Comparison of ENCODE assay signal across 13 cellular contexts in genomic region chr2:236236559-236237450, GRCh38. TPM values are rescaled to one million over a fixed set of nuclear protein-coding genes. Genes with fewer than 3 reads are reported as not detected.
DNase-seq lines count a peak whose midpoint lies in the region; ATAC-seq and TF ChIP-seq lines count a peak whose summit lies in the region.
"Had no signal": no experiment of that assay in that cellular context is flagged by ENCODE, and none has a peak within 500 bp of the region (broad histone marks: within the 10 kb centered on the region; RNA-seq: fewer than 3 reads in every experiment).

No MANE protein-coding gene starts in this region.

- no peaks in the 10 kb centered on the region for H3K36me3 Mint-ChIP-seq in activated naive CD8-positive, alpha-beta T cell
- no peaks in the 10 kb centered on the region for H3K36me3 Mint-ChIP-seq in activated naive CD8-positive, alpha-beta T cell treated with anti-CD3 and anti-CD28 coated beads for 36 hours
- H3K36me3 Mint-ChIP-seq in activated T-helper 17 cell treated with anti-CD3 and anti-CD28 coated beads, Interleukin-2, amount 50 U/mL, for 72 hours (ENCODE audit: low read depth), result no peaks in the 10 kb centered on the region

- peaks cover 25% of the 10 kb centered on the region for H3K27me3 Mint-ChIP-seq in activated naive CD8-positive, alpha-beta T cell
- H3K27me3 Mint-ChIP-seq in activated naive CD8-positive, alpha-beta T cell treated with anti-CD3 and anti-CD28 coated beads for 36 hours, result peaks cover 70% of the 10 kb centered on the region
- H3K27me3 Mint-ChIP-seq in activated T-helper 17 cell treated with anti-CD3 and anti-CD28 coated beads, Interleukin-2, amount 50 U/mL, for 72 hours, result peaks cover 40% of the 10 kb centered on the region

- H3K4me1 ChIP-seq in ectodermal cell (ENCODE audit: control insufficient read depth, insufficient read depth, low read length) (peaks cover 13% of the 10 kb centered on the region), mesodermal cell (ENCODE audit: control insufficient read depth, insufficient read depth, low read length, poor library complexity, severe bottlenecking) (peaks cover 14% of the 10 kb centered on the region), tibial artery (peaks cover 0 to 24% (median 11%) of the 10 kb centered on the region in 4 donors)

- H3K27ac Mint-ChIP-seq in activated naive CD8-positive, alpha-beta T cell, result no peak overlapping the region
- H3K27ac Mint-ChIP-seq in activated naive CD8-positive, alpha-beta T cell treated with anti-CD3 and anti-CD28 coated beads for 36 hours, result no peak overlapping the region
- no peak overlapping the region for H3K27ac Mint-ChIP-seq in activated T-helper 17 cell treated with anti-CD3 and anti-CD28 coated beads, Interleukin-2, amount 50 U/mL, for 72 hours

- no peak for TF ChIP-seq CTCF in tibial artery (IDR thresholded peaks at IDR 0.05)

- H3K27me3 ChIP-seq in ectodermal cell (ENCODE audit: control insufficient read depth, insufficient read depth, low read length, poor library complexity, severe bottlenecking), result peaks cover 43% of the 10 kb centered on the region
- peaks cover 0 to 33% of the 10 kb centered on the region in 2 donors for H3K27me3 ChIP-seq in tibial artery
- H3K27me3 ChIP-seq: ovary had no signal

- H3K27ac ChIP-seq in ectodermal cell (ENCODE audit: insufficient read depth, low read depth, low read length, poor library complexity, severe bottlenecking) (no peak overlapping the region), mesodermal cell (ENCODE audit: low read depth, low read length, severe bottlenecking) (no peak overlapping the region), tibial artery (no peak overlapping the region)
- H3K27ac ChIP-seq: left lung, ovary had no signal

- peak overlapping the region; percentile 17 for H3K4me3 Mint-ChIP-seq in activated naive CD8-positive, alpha-beta T cell
- no peak overlapping the region for H3K4me3 Mint-ChIP-seq in activated naive CD8-positive, alpha-beta T cell treated with anti-CD3 and anti-CD28 coated beads for 36 hours
- H3K4me3 Mint-ChIP-seq in activated T-helper 17 cell treated with anti-CD3 and anti-CD28 coated beads, Interleukin-2, amount 50 U/mL, for 72 hours, result no peak overlapping the region

- H3K4me3 ChIP-seq in ectodermal cell (ENCODE audit: insufficient read depth, low read depth, low read length) (peak overlapping the region; percentile 22), mesodermal cell (ENCODE audit: extremely low read depth, insufficient read depth, low read length, poor library complexity, severe bottlenecking) (peak overlapping the region; percentile 26), tibial artery (peak overlapping the region; percentile 42 to 52)
- H3K4me3 ChIP-seq: left lung, ovary had no signal

- H3K9me3 Mint-ChIP-seq in activated naive CD8-positive, alpha-beta T cell (ENCODE audit: low read depth), result peaks cover 11% of the 10 kb centered on the region
- H3K9me3 Mint-ChIP-seq in activated naive CD8-positive, alpha-beta T cell treated with anti-CD3 and anti-CD28 coated beads for 36 hours, result peaks cover 8% of the 10 kb centered on the region
- peaks cover 7% of the 10 kb centered on the region for H3K9me3 Mint-ChIP-seq in activated T-helper 17 cell treated with anti-CD3 and anti-CD28 coated beads, Interleukin-2, amount 50 U/mL, for 72 hours

- 2% methylated on average over 73 of the region's 73 CpGs for WGBS in ectodermal cell, 2 experiments
- WGBS in mesodermal cell (ENCODE audit: insufficient coverage in 2 of 2), 2 experiments, result 4% methylated on average over 25 to 34 of the region's 73 CpGs

- no peaks in the 10 kb centered on the region for H3K9me3 ChIP-seq in ectodermal cell (ENCODE audit: control insufficient read depth, low read length)
- peaks cover 6% of the 10 kb centered on the region for H3K9me3 ChIP-seq in mesodermal cell (ENCODE audit: control insufficient read depth, low read length)
- H3K9me3 ChIP-seq in tibial artery, result peaks cover 0 to 15% (median 8%) of the 10 kb centered on the region in 3 donors

- intact Hi-C loops in tibial artery (cut with DNase I; ENCODE audit: low total_unique reads), result no loop called here
- intact Hi-C loops in posterior cingulate gyrus (cut with DNase I), result no loop called here

- H3K4me1 Mint-ChIP-seq in activated naive CD8-positive, alpha-beta T cell (ENCODE audit: low read depth), result peaks cover 8% of the 10 kb centered on the region
- H3K4me1 Mint-ChIP-seq in activated naive CD8-positive, alpha-beta T cell treated with anti-CD3 and anti-CD28 coated beads for 36 hours, result peaks cover 3% of the 10 kb centered on the region
- no peaks in the 10 kb centered on the region for H3K4me1 Mint-ChIP-seq in activated T-helper 17 cell treated with anti-CD3 and anti-CD28 coated beads, Interleukin-2, amount 50 U/mL, for 72 hours

- no peaks in the 10 kb centered on the region for H3K36me3 ChIP-seq in ectodermal cell (ENCODE audit: control insufficient read depth, insufficient read depth, low read length)
- H3K36me3 ChIP-seq in mesodermal cell (ENCODE audit: control insufficient read depth, insufficient read depth, low read length), result no peaks in the 10 kb centered on the region
- H3K36me3 ChIP-seq in tibial artery, result no peaks in the 10 kb centered on the region
- H3K36me3 ChIP-seq: left lung, ovary had no signal

- no peak for ATAC-seq in HG03565 (IDR thresholded peaks at IDR 0.05; ENCODE audit: unreplicated experiment)
- ATAC-seq in activated T-helper 17 cell treated with anti-CD3 and anti-CD28 coated beads, Interleukin-2, amount 50 U/mL, for 72 hours (replicated peaks), result no peak
- ATAC-seq: left lung had no signal

- DNase-seq in activated naive CD8-positive, alpha-beta T cell treated with anti-CD3 and anti-CD28 coated beads for 36 hours, result no peak
- DNase-seq in tibial artery (peak in 1 of 2 donors; percentile 51), posterior cingulate gyrus (no peak)
- DNase-seq: anterior cingulate cortex, NCI-H510A treated with DMSO at 0.1 percent for 48 hours, ovary, SHP77 had no signal

RNA-seq across cellular contexts. Expression of gene ASB18, which starts 27.4 kb away (rescaled TPM):
- not detected for total RNA-seq in activated naive CD8-positive, alpha-beta T cell treated with anti-CD3 and anti-CD28 coated beads for 36 hours
- polyA plus RNA-seq in ectodermal cell (2013, experiment 1 of 4), result not detected
- polyA plus RNA-seq in ectodermal cell (2013, experiment 2 of 4), result not detected
- polyA plus RNA-seq in ectodermal cell (2013, experiment 3 of 4), result not detected
- polyA plus RNA-seq in ectodermal cell (2013, experiment 4 of 4), result not detected
- not detected for polyA plus RNA-seq in mesodermal cell (2013, experiment 1 of 2)
- polyA plus RNA-seq in mesodermal cell (2013, experiment 2 of 2), result not detected
- total RNA-seq in activated T-helper 17 cell treated with anti-CD3 and anti-CD28 coated beads, Interleukin-2, amount 50 U/mL, for 72 hours, result not detected
- total RNA-seq: left lung, ovary had no signal
- polyA plus RNA-seq: ovary had no signal
